In genomic region chr2:47654790-47655562, GRCh38 we compare ENCODE assay signal across 8 cellular contexts.
DNase-seq lines count a peak whose midpoint lies in the region; ATAC-seq and TF ChIP-seq lines count a peak whose summit lies in the region.

No MANE protein-coding gene starts in this region.

- H3K4me1 Mint-ChIP-seq in type B pancreatic cell (ENCODE audit: unreplicated experiment) = peaks cover 13% of the 10 kb centered on the region

- no peaks in the 10 kb centered on the region for H3K27me3 Mint-ChIP-seq in type B pancreatic cell

- H3K9me3 ChIP-seq in lower lobe of right lung = no peaks in the 10 kb centered on the region

- no peak overlapping the region for H3K27ac Mint-ChIP-seq in type B pancreatic cell

- DNase-seq in NAMALWA (ENCODE audit: low spot score) (peak; percentile 95), lower lobe of right lung (peak; percentile 54), AML-193 (lab: John Stamatoyannopoulos, UW) (no peak), SKM-1 (lab: John Stamatoyannopoulos, UW; ENCODE audit: unreplicated experiment) (no peak), NOMO-1 treated with dmso at 0.1 percent for 144 hours (lab: John Stamatoyannopoulos, UW; ENCODE audit: unreplicated experiment) (no peak), type B pancreatic cell (ENCODE audit: extremely low spot score, unreplicated experiment) (no peak)

- no peaks in the 10 kb centered on the region for H3K36me3 Mint-ChIP-seq in type B pancreatic cell

- intact Hi-C loops in lower lobe of right lung (cut with DNase I) = no loop called here

- H3K4me3 ChIP-seq in lower lobe of right lung = no peak overlapping the region

- H3K36me3 ChIP-seq in lower lobe of right lung = no peaks in the 10 kb centered on the region

- no peaks in the 10 kb centered on the region for H3K9me3 Mint-ChIP-seq in type B pancreatic cell

- no peaks in the 10 kb centered on the region for H3K4me1 ChIP-seq in lower lobe of right lung

- H3K27ac ChIP-seq in lower lobe of right lung = no peak overlapping the region

- no peak for TF ChIP-seq CTCF in lower lobe of right lung (IDR thresholded peaks at IDR 0.05)
- TF ChIP-seq CTCF in type B pancreatic cell (conservative IDR thresholded peaks at IDR 0.05) = no peak

- ATAC-seq in GM18867 (IDR thresholded peaks at IDR 0.05; ENCODE audit: unreplicated experiment) (peak; percentile 87), HG02571 (IDR thresholded peaks at IDR 0.05; ENCODE audit: unreplicated experiment) (peak; percentile 74), lower lobe of right lung (peak; percentile 73 to 79)

- H3K27me3 ChIP-seq in lower lobe of right lung (ENCODE audit: low read depth) = no peaks in the 10 kb centered on the region

- H3K4me3 Mint-ChIP-seq in type B pancreatic cell = no peak overlapping the region

Comparison
In these comparisons a context has a peak if more than half of its experiments do, and no peak if none do; other contexts are left out.
1. DNase-seq: peak in NAMALWA (single experiment) and lower lobe of right lung (single experiment); none in AML-193 (0 of 2), SKM-1 (single experiment), NOMO-1 treated with dmso at 0.1 percent for 144 hours (single experiment) and type B pancreatic cell (single experiment).
2. Peak in every context shown above with its lines, with median percentiles within 50 percentile points of each other: ATAC-seq.